In the genomic region with DNA sequence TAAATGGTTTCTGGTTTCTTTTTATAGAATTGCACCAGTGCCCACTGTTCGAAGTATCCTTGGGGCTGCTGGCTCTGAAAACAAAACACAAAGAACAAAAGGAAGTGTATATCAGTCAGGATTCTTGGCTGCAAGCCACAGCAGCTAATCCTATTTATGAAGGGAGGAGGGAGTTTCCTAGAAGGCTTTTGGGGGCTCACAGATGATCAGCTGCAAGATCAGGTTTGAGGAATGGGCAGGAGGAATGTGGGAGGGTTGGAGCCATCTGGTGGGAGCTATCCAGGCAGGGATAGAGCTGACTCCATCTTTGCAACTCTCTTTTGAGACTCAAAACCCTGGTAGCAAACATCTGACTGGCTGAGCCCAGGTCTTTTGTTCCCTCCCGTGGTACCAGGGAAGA, we compare ENCODE assay signal across 25 cellular contexts.
DNase-seq lines count a peak whose midpoint lies in the region; TF ChIP-seq lines count a peak whose summit lies in the region.
"Had no signal": no experiment of that assay in that cellular context is flagged by ENCODE, and none has a peak within 500 bp of the region (broad histone marks: within the 10 kb centered on the region; RNA-seq: fewer than 3 reads in every experiment).

No MANE protein-coding gene starts in this region.

- H3K27ac ChIP-seq in hepatocyte (no peak overlapping the region), sigmoid colon (no peak overlapping the region)
- H3K27ac ChIP-seq: adrenal gland, lower lobe of right lung, PC-9, skin epidermis had no signal

- no peaks in the 10 kb centered on the region for H4K20me1 ChIP-seq in hepatocyte (ENCODE audit: insufficient read depth, poor library complexity, severe bottlenecking)

- peak; percentile 78 for DNase-seq in DMS79 treated with DMSO at 0.1 percent for 48 hours (lab: John Stamatoyannopoulos, UW)
- DNase-seq in NCI-H82 (lab: John Stamatoyannopoulos, UW): peak; percentile 97
- peak; percentile 30 for DNase-seq in hepatocyte (ENCODE audit: low spot score)
- DNase-seq in sigmoid colon: peak; percentile 48
- DNase-seq in HUDEP-2 (lab: John Stamatoyannopoulos, UW; ENCODE audit: unreplicated experiment in 76 of 76): no peak
- DNase-seq in GM19238 (ENCODE audit: insufficient read length, low spot score): no peak
- DNase-seq in OCI-M2 (lab: John Stamatoyannopoulos, UW; ENCODE audit: unreplicated experiment): no peak
- DNase-seq: ACHN; activated CD4-positive, alpha-beta memory T cell treated with anti-CD3 and anti-CD28 coated beads for 36 hours; activated CD4-positive, alpha-beta T cell treated with anti-CD3 and anti-CD28 coated beads for 1 hour; activated CD8-positive, alpha-beta memory T cell treated with anti-CD3 and anti-CD28 coated beads, Interleukin-2, amount 50 U/mL, for 4 hours; activated naive CD4-positive, alpha-beta T cell treated with anti-CD3 and anti-CD28 coated beads for 36 hours; adrenal gland; BE2C; CD8-positive, alpha-beta memory T cell; kidney glomerular epithelial cell; lower lobe of right lung; NCI-H1417 treated with DMSO at 0.1 percent for 48 hours; NCI-H2081 treated with DMSO at 0.1 percent for 48 hours; NK-92 treated with Interleukin-12 subunit alpha and Interleukin-12 subunit beta, amount 100 ng/mL, for 24 hours; PC-9; stimulated activated naive B cell treated with anti-CD40 and anti-IgM and Interleukin-4, amounts not matched to agents 10 μg/mL and 1 μg/mL and 100 μg/mL, for 72 hours; T-helper 2 cell had no signal

- no peak overlapping the region for H3K4me2 ChIP-seq in hepatocyte
- H3K4me2 ChIP-seq: PC-9 had no signal

- H3K36me3 ChIP-seq in hepatocyte (replicated peaks; ENCODE audit: insufficient read depth, low read depth): no peaks in the 10 kb centered on the region
- H3K36me3 ChIP-seq in sigmoid colon: no peaks in the 10 kb centered on the region
- H3K36me3 ChIP-seq: adrenal gland, BE2C, lower lobe of right lung had no signal

- no peaks in the 10 kb centered on the region for H3K9me2 ChIP-seq in hepatocyte (replicated peaks; ENCODE audit: insufficient read depth)

- H3K9me3 ChIP-seq in hepatocyte (ENCODE audit: low read depth) (no peaks in the 10 kb centered on the region), sigmoid colon (peaks cover 0 to 3% (median 1%) of the 10 kb centered on the region in 4 donors)
- H3K9me3 ChIP-seq: adrenal gland, BE2C, lower lobe of right lung had no signal

- H3K4me1 ChIP-seq in hepatocyte (ENCODE audit: insufficient read depth) (peaks cover 3% of the 10 kb centered on the region), sigmoid colon (peaks cover 0 to 6% (median 0%) of the 10 kb centered on the region in 4 donors)
- H3K4me1 ChIP-seq: adrenal gland, BE2C, lower lobe of right lung had no signal

- intact Hi-C loops in sigmoid colon (cut with DNase I): no loop called here

- TF ChIP-seq EP300 in sigmoid colon (IDR thresholded peaks at IDR 0.05): no peak

- TF ChIP-seq CTCF in hepatocyte (IDR thresholded peaks at IDR 0.05; ENCODE audit: poor library complexity) (peak; percentile 6), sigmoid colon (IDR thresholded peaks at IDR 0.05) (no peak)

- H3K79me2 ChIP-seq in hepatocyte: no peaks in the 10 kb centered on the region

- TF ChIP-seq POLR2A in sigmoid colon (IDR thresholded peaks at IDR 0.05): no peak

- H3K27me3 ChIP-seq in hepatocyte: no peaks in the 10 kb centered on the region
- peaks cover 0 to 26% (median 0%) of the 10 kb centered on the region in 3 donors for H3K27me3 ChIP-seq in sigmoid colon
- H3K27me3 ChIP-seq: adrenal gland, BE2C had no signal

- WGBS in hepatocyte (ENCODE audit: low lambda C conversion rate, missing lambda C conversion rate): 63% methylated on average over 2 of the region's 2 CpGs
- 11 to 31% methylated on average over 2 of the region's 2 CpGs for WGBS in sigmoid colon, 2 donors

- H3K4me3 ChIP-seq in hepatocyte (no peak overlapping the region), sigmoid colon (no peak overlapping the region)
- H3K4me3 ChIP-seq: adrenal gland, GM12878, lower lobe of right lung, PC-9, skin epidermis had no signal

- H2AFZ ChIP-seq in hepatocyte: no peak overlapping the region
- H2AFZ ChIP-seq: PC-9 had no signal

Comparison
In these comparisons a context has a peak if more than half of its experiments do, and no peak if none do; other contexts are left out.
1. DNase-seq: peak in DMS79 treated with DMSO at 0.1 percent for 48 hours (single experiment), NCI-H82 (single experiment), hepatocyte (single experiment) and sigmoid colon (single experiment); none in HUDEP-2 (0 of 76), GM19238 (single experiment) and OCI-M2 (single experiment).